Comparison of ENCODE assay signal across 9 cellular contexts in genomic region chr12:12985817-12986408, GRCh38. TPM values are rescaled to one million over a fixed set of nuclear protein-coding genes. Genes with fewer than 3 reads are reported as not detected.
DNase-seq lines count a peak whose midpoint lies in the region; ATAC-seq and TF ChIP-seq lines count a peak whose summit lies in the region.
"Had no signal": no experiment of that assay in that cellular context is flagged by ENCODE, and none has a peak within 500 bp of the region (broad histone marks: within the 10 kb centered on the region; RNA-seq: fewer than 3 reads in every experiment).

No MANE protein-coding gene starts in this region.

- no peak overlapping the region for H3K4me2 ChIP-seq in HCT116 (ENCODE audit: low read length)

- H3K27ac ChIP-seq in CD4-positive, alpha-beta T cell (ENCODE audit: low read depth, low read length): no peak overlapping the region
- no peak overlapping the region for H3K27ac ChIP-seq in HCT116 (ENCODE audit: low read depth, low read length)
- H3K27ac ChIP-seq: gastrocnemius medialis had no signal

- DNase-seq in CD4-positive, alpha-beta T cell: peak in 3 of 10 experiments; percentile 3 to 10 (median 8)
- DNase-seq in HCT116 (ENCODE audit: low read depth, low spot score) (peak; percentile 13), WTC11 (ENCODE audit: low spot score) (peak; percentile 76), left lobe of liver (ENCODE audit: low spot score) (no peak), SHP77 treated with DMSO at 0.1 percent for 48 hours (lab: John Stamatoyannopoulos, UW) (no peak)
- no peak for DNase-seq in stimulated activated CD4-positive, alpha-beta T cell treated with anti-CD3 and anti-CD28 coated beads, Interleukin-12 subunit alpha, Interleukin-12 subunit beta, amount 100 ng/mL, for 4 hours
- no peak for DNase-seq in activated effector memory CD4-positive, alpha-beta T cell treated with anti-CD3 and anti-CD28 coated beads, Interleukin-2, amount 50 U/mL, for 16 hours
- DNase-seq: gastrocnemius medialis had no signal

- no peaks in the 10 kb centered on the region for H3K4me1 Mint-ChIP-seq in CD4-positive, alpha-beta T cell (ENCODE audit: low read depth)
- H3K4me1 Mint-ChIP-seq in WTC11: peaks cover 30% of the 10 kb centered on the region

- no peak overlapping the region for H3K4me3 ChIP-seq in HCT116 (replicated peaks in 1 of 2; ENCODE audit: low read depth in 1 of 2, low read length in 2 of 2)
- H3K4me3 ChIP-seq: gastrocnemius medialis had no signal

- ATAC-seq in CD4-positive, alpha-beta T cell (ENCODE audit: poor library complexity): peak; percentile 83
- ATAC-seq in HCT116 (peak; percentile 88), WTC11 (peak; percentile 100), left lobe of liver (peak; percentile 75), HG03108 (IDR thresholded peaks at IDR 0.05; ENCODE audit: unreplicated experiment) (no peak)

- H3K4me3 Mint-ChIP-seq in CD4-positive, alpha-beta T cell: no peak overlapping the region
- no peak overlapping the region for H3K4me3 Mint-ChIP-seq in WTC11

- intact Hi-C loops in CD4-positive, alpha-beta T cell (cut with DNase I, micrococcal nuclease): no loop called here
- intact Hi-C loops in HCT116 (cut with micrococcal nuclease): loop anchor here (2.0 to 10.0 kb wide), 2 partner anchors 171 to 225 kb away; partner anchors contain the start of gene DDX47

- no peak overlapping the region for H3K27ac Mint-ChIP-seq in CD4-positive, alpha-beta T cell
- H3K27ac Mint-ChIP-seq in WTC11: peak overlapping the region; percentile 78

- no peaks in the 10 kb centered on the region for H3K27me3 ChIP-seq in CD4-positive, alpha-beta T cell (ENCODE audit: control insufficient read depth, insufficient read depth, low read length)
- H3K27me3 ChIP-seq in HCT116 (ENCODE audit: insufficient read depth, low read length): no peaks in the 10 kb centered on the region
- H3K27me3 ChIP-seq: gastrocnemius medialis had no signal

- TF ChIP-seq CTCF in CD4-positive, alpha-beta T cell (IDR thresholded peaks at IDR 0.05): no peak
- TF ChIP-seq CTCF in HCT116 (IDR thresholded peaks at IDR 0.05 in 2 of 3, conservative IDR thresholded peaks at IDR 0.05 in 1 of 3; ENCODE audit: borderline replicate concordance in 1 of 3, insufficient read depth in 1 of 3, low read depth in 2 of 3, low read length in 2 of 3) (peak; percentile 37 to 76 (median 73); a peak in 5 of 6 replicates), WTC11 (IDR thresholded peaks at IDR 0.05) (peak; percentile 69)

- H3K9me3 ChIP-seq in CD4-positive, alpha-beta T cell (ENCODE audit: control insufficient read depth, low read length): no peaks in the 10 kb centered on the region
- H3K9me3 ChIP-seq in HCT116 (ENCODE audit: control insufficient read depth in 1 of 2, insufficient read depth in 1 of 2, low read depth in 1 of 2, low read length in 2 of 2): no peaks in the 10 kb centered on the region
- H3K9me3 ChIP-seq: gastrocnemius medialis had no signal

- RAD21 ChIA-PET in HCT116 (lab: Charles Lee; ENCODE audit: low non-redundant PET in 1 of 2, low total read pairs in 2 of 2, uncharacterized antibody in 2 of 2, unreplicated experiment in 2 of 2): interaction anchor here (0.6 to 1.1 kb wide), 3 partner anchors 226 to 249 kb away, joined by 3 to 6 read pairs (median 5); no protein-coding TSS in a partner anchor

- no TSS peak for BruUV-seq in HCT116 (replicated peaks; lab: Mats Ljungman, UMichigan)

- no peak for TF ChIP-seq POLR2A in HCT116 (IDR thresholded peaks at IDR 0.05; ENCODE audit: borderline replicate concordance, extremely low read depth, insufficient read depth, insufficient read length)

- no peaks in the 10 kb centered on the region for H3K27me3 Mint-ChIP-seq in CD4-positive, alpha-beta T cell
- no peaks in the 10 kb centered on the region for H3K27me3 Mint-ChIP-seq in WTC11 (ENCODE audit: low read depth)

- POLR2A ChIA-PET in CD4-positive, alpha-beta T cell (lab: Charles Lee): interaction anchor here (0.5 to 1.4 kb wide), 2 partner anchors 21 to 177 kb away, joined by 3 to 4 read pairs; no protein-coding TSS in a partner anchor
- POLR2A ChIA-PET in HCT116 (lab: Charles Lee) (no interaction called here), WTC11 (lab: Charles Lee) (interaction anchor here (1.0 kb wide), 1 partner anchor 226 kb away, joined by 3 read pairs; no protein-coding TSS in a partner anchor)

- no peaks in the 10 kb centered on the region for H3K4me1 ChIP-seq in HCT116 (ENCODE audit: control insufficient read depth in 1 of 2, insufficient read depth in 2 of 2, low read length in 2 of 2)
- H3K4me1 ChIP-seq: gastrocnemius medialis had no signal

- H3K9ac ChIP-seq in HCT116 (ENCODE audit: low read length): no peak overlapping the region

- no peak overlapping the region for H2AFZ ChIP-seq in HCT116 (ENCODE audit: low read depth, low read length, poor library complexity, severe bottlenecking)

- H4K20me1 ChIP-seq in HCT116 (ENCODE audit: insufficient read depth): no peaks in the 10 kb centered on the region

- no peaks in the 10 kb centered on the region for H3K79me2 ChIP-seq in HCT116 (ENCODE audit: insufficient read depth, low read length)

- no peaks in the 10 kb centered on the region for H3K9me3 Mint-ChIP-seq in CD4-positive, alpha-beta T cell
- H3K9me3 Mint-ChIP-seq in WTC11: no peaks in the 10 kb centered on the region

- peaks cover 42% of the 10 kb centered on the region for H3K36me3 Mint-ChIP-seq in CD4-positive, alpha-beta T cell (ENCODE audit: low read depth)
- H3K36me3 Mint-ChIP-seq in WTC11: peaks cover 39% of the 10 kb centered on the region

- peak; percentile 56 for TF ChIP-seq RAD21 in HCT116 (IDR thresholded peaks at IDR 0.05; ENCODE audit: low read depth)

- H3K36me3 ChIP-seq in HCT116 (ENCODE audit: control insufficient read depth in 1 of 2, insufficient read depth in 2 of 2, low read length in 2 of 2): peaks cover 15 to 16% of the 10 kb centered on the region in 2 experiments; a peak in 3 of 4 replicates

- CTCF ChIA-PET in CD4-positive, alpha-beta T cell (lab: Charles Lee): interaction anchor here (1.0 to 1.2 kb wide), 2 partner anchors 11 to 226 kb away, joined by 3 to 6 read pairs; no protein-coding TSS in a partner anchor
- CTCF ChIA-PET in HCT116 (lab: Charles Lee): interaction anchor here (0.8 to 2.2 kb wide), 16 partner anchors 9 to 1181 kb away, joined by 3 to 16 read pairs (median 4); no protein-coding TSS in a partner anchor
- CTCF ChIA-PET in WTC11 (lab: Charles Lee): interaction anchor here (0.6 to 2.1 kb wide), 50 partner anchors 9 to 497 kb away, joined by 3 to 39 read pairs (median 5); partner anchors contain the start of genes EMP1, FAM234B and GPRC5A

- H3K9me2 ChIP-seq in HCT116 (ENCODE audit: insufficient read depth): no peaks in the 10 kb centered on the region

TF ChIP-seq in HCT116, 20 proteins besides CTCF, POLR2A, EP300 and RAD21:
- TF ChIP-seq SP1 (IDR thresholded peaks at IDR 0.05; ENCODE audit: low read depth) (no peak), ELF1 (IDR thresholded peaks at IDR 0.05; ENCODE audit: borderline replicate concordance, low read depth) (no peak), YY1 (IDR thresholded peaks at IDR 0.05; ENCODE audit: extremely low read depth, insufficient replicate concordance, low read depth, low read length) (no peak), SRF (IDR thresholded peaks at IDR 0.05; ENCODE audit: low read depth) (no peak), EZH2phosphoT487 (IDR thresholded peaks at IDR 0.05; ENCODE audit: borderline replicate concordance) (no peak), JUND (IDR thresholded peaks at IDR 0.05) (no peak)
- TF ChIP-seq, protein P1, sequence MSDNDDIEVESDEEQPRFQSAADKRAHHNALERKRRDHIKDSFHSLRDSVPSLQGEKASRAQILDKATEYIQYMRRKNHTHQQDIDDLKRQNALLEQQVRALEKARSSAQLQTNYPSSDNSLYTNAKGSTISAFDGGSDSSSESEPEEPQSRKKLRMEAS (IDR thresholded peaks at IDR 0.05): no peak

TF ChIP-seq in WTC11, 78 proteins besides CTCF, POLR2A, EP300 and RAD21 (continues in another document):
- no peak for TF ChIP-seq E2F4 (CRISPR knock-in tag; IDR thresholded peaks at IDR 0.05; ENCODE audit: borderline replicate concordance, low read depth)
- TF ChIP-seq, protein P2, sequence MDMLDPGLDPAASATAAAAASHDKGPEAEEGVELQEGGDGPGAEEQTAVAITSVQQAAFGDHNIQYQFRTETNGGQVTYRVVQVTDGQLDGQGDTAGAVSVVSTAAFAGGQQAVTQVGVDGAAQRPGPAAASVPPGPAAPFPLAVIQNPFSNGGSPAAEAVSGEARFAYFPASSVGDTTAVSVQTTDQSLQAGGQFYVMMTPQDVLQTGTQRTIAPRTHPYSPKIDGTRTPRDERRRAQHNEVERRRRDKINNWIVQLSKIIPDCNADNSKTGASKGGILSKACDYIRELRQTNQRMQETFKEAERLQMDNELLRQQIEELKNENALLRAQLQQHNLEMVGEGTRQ (CRISPR knock-in tag; IDR thresholded peaks at IDR 0.05): peak; percentile 11; the same call in 1 of the 2 replicates

RNA-seq across cellular contexts. Expression of gene HEBP1, which starts 14.2 kb away (rescaled TPM):
- 10 to 100 TPM; 11.9 to 12.5 TPM for total RNA-seq in CD4-positive, alpha-beta T cell
- total RNA-seq in HCT116 (2021; ENCODE audit: unreplicated experiment) (41.0 TPM), WTC11 (2021) (61.6 to 62.7 TPM (median 61.8 TPM) in 3 replicates), left lobe of liver (86.6 TPM)
- 57.2 and 57.3 TPM in 2 replicates for polyA plus RNA-seq in HCT116 (2012)

RNA-seq across cellular contexts. Expression of gene GPRC5D, which starts 33.9 kb away (rescaled TPM):
- total RNA-seq in CD4-positive, alpha-beta T cell: not detected
- total RNA-seq in HCT116 (2021; ENCODE audit: unreplicated experiment) (not detected), WTC11 (2021) (0.33 TPM in 1 of 3 replicates, not detected in the others), left lobe of liver (not detected)
- 0.96 and 1.5 TPM in 2 replicates for polyA plus RNA-seq in HCT116 (2012)
- total RNA-seq: gastrocnemius medialis had no signal

RNA-seq across cellular contexts. Expression of gene FAM234B, which starts 58.3 kb away (rescaled TPM):
- 1 to 10 TPM; 3.0 to 3.2 TPM for total RNA-seq in CD4-positive, alpha-beta T cell
- total RNA-seq in HCT116 (2021; ENCODE audit: unreplicated experiment): 15.9 TPM
- polyA plus RNA-seq in HCT116 (2012): 10.5 and 11.8 TPM in 2 replicates
- 25.9 to 28.6 TPM (median 26.2 TPM) in 3 replicates for total RNA-seq in WTC11 (2021)
- 4.4 TPM for total RNA-seq in left lobe of liver

Comparison
In these comparisons a context has a peak if more than half of its experiments do, and no peak if none do; other contexts are left out.
1. DNase-seq: peak in HCT116 (single experiment) and WTC11 (single experiment); none in left lobe of liver (single experiment), SHP77 treated with DMSO at 0.1 percent for 48 hours (single experiment), stimulated activated CD4-positive, alpha-beta T cell treated with anti-CD3 and anti-CD28 coated beads, Interleukin-12 subunit alpha, Interleukin-12 subunit beta, amount 100 ng/mL, for 4 hours (single experiment) and activated effector memory CD4-positive, alpha-beta T cell treated with anti-CD3 and anti-CD28 coated beads, Interleukin-2, amount 50 U/mL, for 16 hours (single experiment).